16 cellular contexts compared by ENCODE assay signal in the genomic region with DNA sequence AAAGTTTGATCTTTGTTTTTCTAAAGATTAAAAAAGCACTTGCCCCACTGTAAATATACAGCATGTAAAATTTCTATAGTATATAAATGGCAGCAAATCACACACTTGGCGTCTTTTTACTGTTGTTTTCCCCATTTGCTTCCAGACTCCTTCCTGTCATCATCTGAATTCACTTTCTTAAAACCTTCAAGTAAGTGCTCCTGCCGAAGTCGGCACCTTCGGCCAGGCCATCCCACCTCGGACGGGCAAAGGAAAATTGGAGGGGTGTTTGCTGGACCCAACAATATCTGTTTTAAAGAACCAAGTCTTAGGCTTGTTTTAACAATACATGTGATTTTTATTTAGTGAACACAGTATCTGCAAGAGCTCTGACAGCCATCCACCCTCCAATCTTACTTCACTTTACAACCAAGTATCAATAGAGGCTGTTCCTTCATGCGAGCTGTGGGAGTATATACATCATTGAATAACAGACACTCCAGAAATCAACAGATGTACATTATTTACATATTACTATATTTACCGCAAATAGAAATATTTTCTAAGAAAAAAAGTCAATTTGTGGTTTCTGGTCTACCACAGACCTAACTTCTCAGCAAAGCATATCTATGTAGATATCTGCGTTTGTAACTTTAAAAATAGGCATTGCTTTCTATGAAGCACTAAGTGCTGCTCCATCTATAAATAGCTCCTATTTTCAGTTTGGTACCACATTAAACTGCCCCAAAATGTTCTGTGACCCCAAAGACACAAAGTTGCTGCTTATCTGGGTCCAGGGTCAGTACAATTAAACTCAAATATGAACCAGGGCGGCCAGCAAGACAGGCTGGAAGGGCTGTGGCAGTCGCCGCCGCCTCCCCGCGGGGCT. TPM values are rescaled to one million over a fixed set of nuclear protein-coding genes. Genes with fewer than 3 reads are reported as not detected.
DNase-seq lines count a peak whose midpoint lies in the region; ATAC-seq and TF ChIP-seq lines count a peak whose summit lies in the region.
"Had no signal": no experiment of that assay in that cellular context is flagged by ENCODE, and none has a peak within 500 bp of the region (broad histone marks: within the 10 kb centered on the region; RNA-seq: fewer than 3 reads in every experiment).

No MANE protein-coding gene starts in this region.

- H3K4me2 ChIP-seq in SK-N-SH, result no peak overlapping the region
- H3K4me2 ChIP-seq: hepatocyte had no signal

- H3K4me3 ChIP-seq in SK-N-SH (ENCODE audit: low read depth in 2 of 2, low read length in 1 of 2), result no peak overlapping the region
- H3K4me3 ChIP-seq: GM23248, hepatocyte, ovary had no signal

- peaks cover 20% of the 10 kb centered on the region for H3F3A ChIP-seq in SK-N-SH (replicated peaks; ENCODE audit: insufficient read depth)

- no peak for TF ChIP-seq CTCF in SK-N-SH (IDR thresholded peaks at IDR 0.05)

- no peak overlapping the region for H3K4me3 Mint-ChIP-seq in T-helper 17 cell
- no peak overlapping the region for H3K4me3 Mint-ChIP-seq in stimulated activated effector memory CD8-positive, alpha-beta T cell treated with anti-CD3 and anti-CD28 coated beads, Interleukin-12 subunit alpha, Interleukin-12 subunit beta, amount 100 ng/mL, for 72 hours
- H3K4me3 Mint-ChIP-seq: stimulated activated memory B cell treated with anti-CD40 and anti-IgM and Interleukin-4, amounts not matched to agents 10 μg/mL and 1 μg/mL and 100 μg/mL, for 72 hours had no signal

- H3K36me3 ChIP-seq in SK-N-SH (replicated peaks in 1 of 2; ENCODE audit: control insufficient read depth in 1 of 2, insufficient read depth in 2 of 2, low read length in 1 of 2), result peaks cover 35 to 92% of the 10 kb centered on the region in 2 experiments
- H3K36me3 ChIP-seq: ovary had no signal

- H3K36me3 Mint-ChIP-seq in T-helper 17 cell (ENCODE audit: low read depth), result no peaks in the 10 kb centered on the region
- peaks cover 52% of the 10 kb centered on the region for H3K36me3 Mint-ChIP-seq in stimulated activated effector memory CD8-positive, alpha-beta T cell treated with anti-CD3 and anti-CD28 coated beads, Interleukin-12 subunit alpha, Interleukin-12 subunit beta, amount 100 ng/mL, for 72 hours

- 94% methylated on average over 15 of the region's 15 CpGs for WGBS in SK-N-SH (ENCODE audit: low lambda C conversion rate)

- no peaks in the 10 kb centered on the region for H3K9me3 ChIP-seq in SK-N-SH
- H3K9me3 ChIP-seq in T-helper 17 cell (ENCODE audit: control insufficient read depth, low read length, poor library complexity, severe bottlenecking), result no peaks in the 10 kb centered on the region
- H3K9me3 ChIP-seq: ovary had no signal

- TF ChIP-seq EP300 in SK-N-SH (IDR thresholded peaks at IDR 0.05; ENCODE audit: borderline replicate concordance in 1 of 2, low read depth in 1 of 2, low read length in 1 of 2), result no peak

- H3K27ac Mint-ChIP-seq in T-helper 17 cell, result peak overlapping the region; percentile 82
- H3K27ac Mint-ChIP-seq in stimulated activated effector memory CD8-positive, alpha-beta T cell treated with anti-CD3 and anti-CD28 coated beads, Interleukin-12 subunit alpha, Interleukin-12 subunit beta, amount 100 ng/mL, for 72 hours, result peak overlapping the region; percentile 46
- H3K27ac Mint-ChIP-seq: stimulated activated memory B cell treated with anti-CD40 and anti-IgM and Interleukin-4, amounts not matched to agents 10 μg/mL and 1 μg/mL and 100 μg/mL, for 72 hours had no signal

- no peaks in the 10 kb centered on the region for H3K27me3 ChIP-seq in SK-N-SH (ENCODE audit: insufficient read depth)
- H3K27me3 ChIP-seq: hepatocyte, ovary had no signal

- CTCF ChIA-PET in SK-N-SH (lab: Yijun Ruan, JAX), result interaction anchor here (1.1 to 5.8 kb wide), 10 partner anchors 11 to 322 kb away, joined by 3 to 153 read pairs (median 6); no protein-coding TSS in a partner anchor

- peaks cover 15% of the 10 kb centered on the region for H3K4me1 Mint-ChIP-seq in T-helper 17 cell
- no peaks in the 10 kb centered on the region for H3K4me1 Mint-ChIP-seq in stimulated activated effector memory CD8-positive, alpha-beta T cell treated with anti-CD3 and anti-CD28 coated beads, Interleukin-12 subunit alpha, Interleukin-12 subunit beta, amount 100 ng/mL, for 72 hours

- no peaks in the 10 kb centered on the region for H3K27me3 Mint-ChIP-seq in T-helper 17 cell
- H3K27me3 Mint-ChIP-seq: stimulated activated memory B cell treated with anti-CD40 and anti-IgM and Interleukin-4, amounts not matched to agents 10 μg/mL and 1 μg/mL and 100 μg/mL, for 72 hours had no signal

- no peak for DNase-seq in SK-N-SH
- no peak for DNase-seq in T-helper 17 cell
- DNase-seq in stimulated activated effector memory CD8-positive, alpha-beta T cell treated with anti-CD3 and anti-CD28 coated beads, Interleukin-12 subunit alpha, Interleukin-12 subunit beta, amount 100 ng/mL, for 72 hours (ENCODE audit: low spot score in 2 of 2), result no peak
- no peak for DNase-seq in stimulated activated CD4-positive, alpha-beta T cell treated with anti-CD3 and anti-CD28 coated beads, Interleukin-4, amount 100 ng/mL, for 4 hours
- no peak for DNase-seq in NCI-H1048 (lab: John Stamatoyannopoulos, UW)
- DNase-seq: activated T-cell treated with anti-CD3 and anti-CD28 coated beads for 4 hours, anterior cingulate cortex, DMS53, GM23248, ovary had no signal

- H3K9me2 ChIP-seq in SK-N-SH, result no peaks in the 10 kb centered on the region

- no peaks in the 10 kb centered on the region for H3K9me3 Mint-ChIP-seq in stimulated activated effector memory CD8-positive, alpha-beta T cell treated with anti-CD3 and anti-CD28 coated beads, Interleukin-12 subunit alpha, Interleukin-12 subunit beta, amount 100 ng/mL, for 72 hours
- H3K9me3 Mint-ChIP-seq: stimulated activated memory B cell treated with anti-CD40 and anti-IgM and Interleukin-4, amounts not matched to agents 10 μg/mL and 1 μg/mL and 100 μg/mL, for 72 hours had no signal

- H2AFZ ChIP-seq in SK-N-SH (ENCODE audit: low read depth), result no peak overlapping the region
- H2AFZ ChIP-seq: GM23248, hepatocyte had no signal

- peak overlapping the region; percentile 10 to 69; a peak in 3 of 4 replicates for H3K27ac ChIP-seq in SK-N-SH (ENCODE audit: low read depth in 2 of 2, low read length in 1 of 2)
- H3K27ac ChIP-seq: 22Rv1, hepatocyte, ovary had no signal

- H4K20me1 ChIP-seq in SK-N-SH (ENCODE audit: insufficient read depth), result peaks cover 4% of the 10 kb centered on the region; the same call in 1 of the 2 replicates

- TF ChIP-seq RAD21 in SK-N-SH (IDR thresholded peaks at IDR 0.05; ENCODE audit: low read length), result no peak

- POLR2A ChIA-PET in SK-N-SH (lab: Yijun Ruan, JAX), result interaction anchor here (1.1 kb wide), 1 partner anchor 160 kb away, joined by 3 read pairs; no protein-coding TSS in a partner anchor

- H3K79me2 ChIP-seq in SK-N-SH (ENCODE audit: insufficient read depth), result 0 out of 2 replicates have a peak, but pooled peaks cover 6% of the 10 kb centered on the region
- H3K79me2 ChIP-seq: hepatocyte had no signal

- no peak for ATAC-seq in SK-N-SH treated with all-trans-retinoic acid at 6 μM for 48 hours
- ATAC-seq in GM21723 (IDR thresholded peaks at IDR 0.05; ENCODE audit: unreplicated experiment), result peak; percentile 59
- ATAC-seq in T-helper 17 cell, result peak; percentile 16
- no peak for ATAC-seq in stimulated activated effector memory CD8-positive, alpha-beta T cell treated with anti-CD3 and anti-CD28 coated beads, Interleukin-12 subunit alpha, Interleukin-12 subunit beta, amount 100 ng/mL, for 72 hours
- ATAC-seq in GM21786 (IDR thresholded peaks at IDR 0.05; ENCODE audit: unreplicated experiment), result no peak
- ATAC-seq: stimulated activated memory B cell treated with anti-CD40 and anti-IgM and Interleukin-4, amounts not matched to agents 10 μg/mL and 1 μg/mL and 100 μg/mL, for 72 hours had no signal

- H3K9ac ChIP-seq in SK-N-SH, result no peak overlapping the region

- H3K4me1 ChIP-seq in SK-N-SH (ENCODE audit: control insufficient read depth in 1 of 2, insufficient read depth in 2 of 2, low read depth in 1 of 2, low read length in 1 of 2), result peaks cover 0 to 44% of the 10 kb centered on the region in 2 experiments; a peak in 1 of 4 replicates

TF ChIP-seq in SK-N-SH, 30 proteins besides CTCF, POLR2A, EP300 and RAD21:
- TF ChIP-seq RXRA (IDR thresholded peaks at IDR 0.05; ENCODE audit: borderline replicate concordance, low read depth), result no peak
TF ChIP-seq in SK-N-SH: peak in this region for 0.

TF ChIP-seq in SK-N-SH treated with all-trans-retinoic acid at 6 μM for 48 hours, 23 proteins besides CTCF, POLR2A, EP300 and RAD21 (continues in another document):
- no peak for TF ChIP-seq ZFP3 (CRISPR knock-in tag; IDR thresholded peaks at IDR 0.05)
- no peak for TF ChIP-seq ZC3H10 (CRISPR knock-in tag; IDR thresholded peaks at IDR 0.05)
- no peak for TF ChIP-seq BACH2 (CRISPR knock-in tag; IDR thresholded peaks at IDR 0.05; ENCODE audit: borderline replicate concordance)
- TF ChIP-seq, protein P1, sequence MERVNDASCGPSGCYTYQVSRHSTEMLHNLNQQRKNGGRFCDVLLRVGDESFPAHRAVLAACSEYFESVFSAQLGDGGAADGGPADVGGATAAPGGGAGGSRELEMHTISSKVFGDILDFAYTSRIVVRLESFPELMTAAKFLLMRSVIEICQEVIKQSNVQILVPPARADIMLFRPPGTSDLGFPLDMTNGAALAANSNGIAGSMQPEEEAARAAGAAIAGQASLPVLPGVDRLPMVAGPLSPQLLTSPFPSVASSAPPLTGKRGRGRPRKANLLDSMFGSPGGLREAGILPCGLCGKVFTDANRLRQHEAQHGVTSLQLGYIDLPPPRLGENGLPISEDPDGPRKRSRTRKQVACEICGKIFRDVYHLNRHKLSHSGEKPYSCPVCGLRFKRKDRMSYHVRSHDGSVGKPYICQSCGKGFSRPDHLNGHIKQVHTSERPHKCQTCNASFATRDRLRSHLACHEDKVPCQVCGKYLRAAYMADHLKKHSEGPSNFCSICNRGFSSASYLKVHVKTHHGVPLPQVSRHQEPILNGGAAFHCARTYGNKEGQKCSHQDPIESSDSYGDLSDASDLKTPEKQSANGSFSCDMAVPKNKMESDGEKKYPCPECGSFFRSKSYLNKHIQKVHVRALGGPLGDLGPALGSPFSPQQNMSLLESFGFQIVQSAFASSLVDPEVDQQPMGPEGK (CRISPR knock-in tag; IDR thresholded peaks at IDR 0.05; ENCODE audit: borderline replicate concordance), result no peak
- TF ChIP-seq OSR1 (CRISPR knock-in tag; IDR thresholded peaks at IDR 0.05), result no peak
- TF ChIP-seq CSDC2 (CRISPR knock-in tag; IDR thresholded peaks at IDR 0.05), result no peak

RNA-seq across cellular contexts. Expression of gene USP42, which starts 56.9 kb away (rescaled TPM):
- 4.5 and 7.3 TPM in 2 replicates for polyA plus RNA-seq in SK-N-SH (2012; rRNA removed)
- 7.0 and 8.3 TPM in 2 replicates for polyA plus RNA-seq in SK-N-SH (2012; cell fraction: cytosol; rRNA removed)
- 20.3 and 21.2 TPM in 2 replicates for polyA plus RNA-seq in SK-N-SH (2012; cell fraction: nucleus; rRNA removed)
- total RNA-seq in T-helper 17 cell, result 10 to 100 TPM; 33.9 to 35.1 TPM

Comparison
In these comparisons a context has a peak if more than half of its experiments do, and no peak if none do; other contexts are left out.
1. ATAC-seq: peak in GM21723 (single experiment) and T-helper 17 cell (single experiment); none in SK-N-SH treated with all-trans-retinoic acid at 6 μM for 48 hours (single experiment), stimulated activated effector memory CD8-positive, alpha-beta T cell treated with anti-CD3 and anti-CD28 coated beads, Interleukin-12 subunit alpha, Interleukin-12 subunit beta, amount 100 ng/mL, for 72 hours (single experiment) and GM21786 (single experiment).